In the genomic region with DNA sequence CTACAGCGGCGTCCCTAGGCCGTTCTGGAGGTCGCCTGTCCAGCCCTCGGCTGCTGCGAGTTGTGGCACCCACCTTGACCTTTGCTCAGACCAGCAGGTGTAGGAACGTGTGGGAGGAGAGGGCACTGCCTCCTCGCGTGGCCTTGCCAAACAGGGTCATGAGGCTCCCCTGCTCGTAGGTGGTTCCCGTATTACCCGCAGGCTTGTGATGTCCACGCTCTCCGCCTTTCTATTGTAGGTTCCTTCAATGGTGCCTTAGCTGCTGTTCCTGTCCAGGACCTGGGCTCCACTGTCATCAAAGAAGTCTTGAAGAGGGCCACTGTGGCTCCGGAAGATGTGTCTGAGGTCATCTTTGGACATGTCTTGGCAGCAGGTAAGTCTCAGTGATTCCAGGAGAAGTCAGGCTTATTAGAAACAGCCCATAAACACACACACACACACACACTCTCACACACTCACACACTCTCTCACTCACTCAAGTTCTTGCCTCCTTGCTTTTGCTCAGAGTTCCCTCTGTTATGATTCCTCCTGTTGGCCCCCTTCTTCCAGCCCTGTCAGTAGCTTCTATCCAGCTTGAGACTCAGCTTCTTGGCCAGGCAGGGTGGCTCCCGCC, we compare ENCODE assay signal across 8 cellular contexts. TPM values are rescaled to one million over a fixed set of nuclear protein-coding genes. Genes with fewer than 3 reads are reported as not detected.
A peak's percentile ranks its signal among the peaks of the same experiment; 100 is the strongest.
DNase-seq lines count a peak whose midpoint lies in the region; ATAC-seq and TF ChIP-seq lines count a peak whose summit lies in the region.

No MANE protein-coding gene starts in this region.

- H3K4me2 ChIP-seq in GM23338, result peak overlapping the region; percentile 83

- peaks cover 71% of the 10 kb centered on the region for H3K36me3 Mint-ChIP-seq in GM23338 (ENCODE audit: low read depth)

- no peaks in the 10 kb centered on the region; the same call in 2 of the 3 replicates for H3K9me3 Mint-ChIP-seq in GM23338

- H3K9ac ChIP-seq in colonic mucosa (ENCODE audit: low read depth in 2 of 2, low read length in 2 of 2), result peak overlapping the region; percentile 67 to 89

- H3K4me3 ChIP-seq in GM08714 (ENCODE audit: low read length), result peak overlapping the region; percentile 78
- H3K4me3 ChIP-seq in GM23338, result peak overlapping the region; percentile 88
- H3K4me3 ChIP-seq in colonic mucosa, result peak overlapping the region; percentile 89
- peak overlapping the region; percentile 62 to 85 (median 68) for H3K4me3 ChIP-seq in thyroid gland (replicated peaks in 1 of 3)

- H3K27me3 ChIP-seq in GM23338 (ENCODE audit: insufficient read depth) (no peaks in the 10 kb centered on the region), colonic mucosa (no peaks in the 10 kb centered on the region), thyroid gland (no peaks in the 10 kb centered on the region)

- H4K20me1 ChIP-seq in GM23338 (replicated peaks; ENCODE audit: insufficient read depth), result peaks cover 9% of the 10 kb centered on the region; the same call in 1 of the 2 replicates

- peaks cover 37% of the 10 kb centered on the region for H3K4me1 Mint-ChIP-seq in GM23338

- H3K27ac Mint-ChIP-seq in GM23338, result peak overlapping the region; percentile 82

- H3K4me1 ChIP-seq in GM23338 (ENCODE audit: insufficient read depth), result peaks cover 18% of the 10 kb centered on the region
- H3K4me1 ChIP-seq in colonic mucosa, result peaks cover 3% of the 10 kb centered on the region
- peaks cover 15 to 16% of the 10 kb centered on the region in 2 donors for H3K4me1 ChIP-seq in thyroid gland

- H3K36me3 ChIP-seq in GM23338 (ENCODE audit: insufficient read depth), result peaks cover 41% of the 10 kb centered on the region
- no peaks in the 10 kb centered on the region for H3K36me3 ChIP-seq in colonic mucosa
- H3K36me3 ChIP-seq in thyroid gland, result peaks cover 8 to 9% of the 10 kb centered on the region in 2 donors

- H3K27ac ChIP-seq in GM23338 (ENCODE audit: low read depth), result no peak overlapping the region
- peak overlapping the region; percentile 100 for H3K27ac ChIP-seq in colonic mucosa
- H3K27ac ChIP-seq in thyroid gland, result peak overlapping the region; percentile 95 to 99 (median 95)

- WGBS in thyroid gland, 2 donors, result 28 to 34% methylated on average over 13 to 14 of the region's 16 CpGs

- no peak for TF ChIP-seq POLR2A in thyroid gland (IDR thresholded peaks at IDR 0.05)

- H3K79me2 ChIP-seq in GM23338 (replicated peaks; ENCODE audit: insufficient read depth), result peaks cover 44% of the 10 kb centered on the region

- no peak for TF ChIP-seq CTCF in GM23338 (conservative IDR thresholded peaks at IDR 0.05; ENCODE audit: low read depth in 2 of 2)
- TF ChIP-seq CTCF in colonic mucosa (IDR thresholded peaks at IDR 0.05), result no peak
- no peak for TF ChIP-seq CTCF in thyroid gland (IDR thresholded peaks at IDR 0.05)

- H3K9me2 ChIP-seq in GM23338 (ENCODE audit: insufficient read depth), result no peaks in the 10 kb centered on the region

- H3K9me3 ChIP-seq in colonic mucosa (no peaks in the 10 kb centered on the region), thyroid gland (no peaks in the 10 kb centered on the region)

- H3K4me3 Mint-ChIP-seq in GM23338, result peak overlapping the region; percentile 90

- no peak overlapping the region for H2AFZ ChIP-seq in GM23338

- intact Hi-C loops in colonic mucosa (cut with DNase I) (no loop called here), thyroid gland (cut with DNase I) (loop anchor here (10.0 kb wide), 1 partner anchor 68 kb away; a partner anchor contains a TSS)

- peak; percentile 20 for DNase-seq in GM23338 (ENCODE audit: low spot score)
- peak; percentile 38 for DNase-seq in RKO (ENCODE audit: low spot score)
- DNase-seq in colonic mucosa, result peak; percentile 28
- DNase-seq in medulla oblongata (ENCODE audit: extremely low spot score), result peak; percentile 37
- DNase-seq in thyroid gland, result peak in 1 of 2 donors; percentile 17
- no peak for DNase-seq in NCI-H1105 (lab: John Stamatoyannopoulos, UW)
- DNase-seq in HPDE6-E6E7 (ENCODE audit: extremely low spot score), result no peak

- H3K27me3 Mint-ChIP-seq in GM23338 (ENCODE audit: insufficient read depth, low read depth, poor library complexity), result peaks cover 20% of the 10 kb centered on the region

- peaks cover 5% of the 10 kb centered on the region for H3F3A ChIP-seq in GM23338 (replicated peaks; ENCODE audit: low read depth)

- ATAC-seq in GM23338, result no peak

TF ChIP-seq in GM23338, 12 proteins besides CTCF, POLR2A, EP300 and RAD21 (continues in another document):
- TF ChIP-seq ZNF114 (CRISPR knock-in tag; IDR thresholded peaks at IDR 0.05), result no peak
- no peak for TF ChIP-seq EZH2 (IDR thresholded peaks at IDR 0.05; ENCODE audit: low read depth, unreplicated experiment)
- no peak for TF ChIP-seq POLR2AphosphoS5 (IDR thresholded peaks at IDR 0.05; ENCODE audit: low read depth)
- TF ChIP-seq EZH2phosphoT487 (IDR thresholded peaks at IDR 0.05; ENCODE audit: unreplicated experiment), result no peak

RNA-seq across cellular contexts. Expression of a gene that starts 0.9 kb away (rescaled TPM):
- total RNA-seq in GM23338 (2014; rRNA removed; shearing (Covaris generic)), result 104 and 108 TPM in 2 replicates
- 136 and 151 TPM in 2 replicates for polyA plus RNA-seq in GM23338 (2016; fragmentation: Nextera tagmentation; extraction: Ambion mirVana)
- total RNA-seq in colonic mucosa (100 to 1,000 TPM in 1 of 2 donors, 10 to 100 TPM in 1; 59.8 to 126 TPM), thyroid gland (10 to 100 TPM in 1 of 4 donors, 1 to 10 TPM in 3; 5.6 to 10.4 (median 7.0) TPM)

RNA-seq across cellular contexts. Expression of a gene that starts 26.6 kb away (rescaled TPM):
- total RNA-seq in GM23338 (2014; rRNA removed; shearing (Covaris generic)), result 339 and 346 TPM in 2 replicates
- polyA plus RNA-seq in GM23338 (2016; fragmentation: Nextera tagmentation; extraction: Ambion mirVana), result 200 and 222 TPM in 2 replicates
- total RNA-seq in colonic mucosa (100 to 1,000 TPM; 163 to 294 TPM), thyroid gland (100 to 1,000 TPM in 3 of 4 donors, 10 to 100 TPM in 1; 93.4 to 139 (median 124) TPM)

RNA-seq across cellular contexts. Expression of a gene that starts 27.5 kb away (rescaled TPM):
- total RNA-seq in GM23338 (2014; rRNA removed; shearing (Covaris generic)), result 91.3 and 91.4 TPM in 2 replicates
- 228 and 230 TPM in 2 replicates for polyA plus RNA-seq in GM23338 (2016; fragmentation: Nextera tagmentation; extraction: Ambion mirVana)
- 100 to 1,000 TPM in 1 of 2 donors, 10 to 100 TPM in 1; 65.4 to 112 TPM for total RNA-seq in colonic mucosa
- 10 to 100 TPM; 48.3 to 85.7 (median 54.2) TPM for total RNA-seq in thyroid gland

RNA-seq across cellular contexts. Expression of a gene that starts 35.5 kb away (rescaled TPM):
- 108 and 110 TPM in 2 replicates for total RNA-seq in GM23338 (2014; rRNA removed; shearing (Covaris generic))
- 107 and 121 TPM in 2 replicates for polyA plus RNA-seq in GM23338 (2016; fragmentation: Nextera tagmentation; extraction: Ambion mirVana)
- 10 to 100 TPM; 73.7 to 84.1 TPM for total RNA-seq in colonic mucosa
- total RNA-seq in thyroid gland, result 100 to 1,000 TPM in 3 of 4 donors, 10 to 100 TPM in 1; 83.6 to 132 (median 119) TPM

RNA-seq across cellular contexts. Expression of a gene that starts 37.3 kb away (rescaled TPM):
- total RNA-seq in GM23338 (2014; rRNA removed; shearing (Covaris generic)), result 0.12 TPM in 1 of 2 replicates, not detected in the other
- polyA plus RNA-seq in GM23338 (2016; fragmentation: Nextera tagmentation; extraction: Ambion mirVana), result not detected in 2 replicates
- total RNA-seq in colonic mucosa (under 1 TPM in 1 of 2 donors, not detected in 1; 0.72 TPM), thyroid gland (1 to 10 TPM in 1 of 4 donors, not detected in 3; 2.0 TPM)

Comparison
In these comparisons a context has a peak if more than half of its experiments do, and no peak if none do; other contexts are left out.
1. DNase-seq: peak in GM23338 (single experiment), RKO (single experiment), colonic mucosa (single experiment) and medulla oblongata (single experiment); none in NCI-H1105 (single experiment) and HPDE6-E6E7 (single experiment).
2. Peak in every context shown above with its lines, with median percentiles within 50 percentile points of each other: H3K4me3 ChIP-seq.